In the genomic region with DNA sequence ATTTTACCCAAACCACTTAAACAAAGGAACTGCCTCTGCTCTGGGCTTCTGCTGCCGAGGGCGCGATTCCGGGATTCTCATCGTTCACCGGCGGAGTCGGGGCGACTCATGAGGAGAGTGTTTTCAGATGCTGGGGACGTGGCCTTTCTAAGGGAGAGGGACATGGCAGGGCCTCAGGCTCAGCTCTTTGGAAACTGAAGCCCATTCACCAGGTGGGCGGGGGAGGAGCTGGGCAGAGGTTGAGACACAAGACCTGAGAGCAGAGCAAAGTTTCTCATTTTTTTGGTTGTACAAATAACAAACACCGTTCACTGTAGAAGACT, we compare ENCODE assay signal across 2 cellular contexts.
TF ChIP-seq lines count a peak whose summit lies in the region.

No MANE protein-coding gene starts in this region.

TF ChIP-seq in SK-N-SH treated with all-trans-retinoic acid at 6 μM for 48 hours, 23 proteins besides CTCF, POLR2A, EP300 and RAD21:
- no peak for TF ChIP-seq ZNF70 (CRISPR knock-in tag; IDR thresholded peaks at IDR 0.05)
- TF ChIP-seq, protein P1, sequence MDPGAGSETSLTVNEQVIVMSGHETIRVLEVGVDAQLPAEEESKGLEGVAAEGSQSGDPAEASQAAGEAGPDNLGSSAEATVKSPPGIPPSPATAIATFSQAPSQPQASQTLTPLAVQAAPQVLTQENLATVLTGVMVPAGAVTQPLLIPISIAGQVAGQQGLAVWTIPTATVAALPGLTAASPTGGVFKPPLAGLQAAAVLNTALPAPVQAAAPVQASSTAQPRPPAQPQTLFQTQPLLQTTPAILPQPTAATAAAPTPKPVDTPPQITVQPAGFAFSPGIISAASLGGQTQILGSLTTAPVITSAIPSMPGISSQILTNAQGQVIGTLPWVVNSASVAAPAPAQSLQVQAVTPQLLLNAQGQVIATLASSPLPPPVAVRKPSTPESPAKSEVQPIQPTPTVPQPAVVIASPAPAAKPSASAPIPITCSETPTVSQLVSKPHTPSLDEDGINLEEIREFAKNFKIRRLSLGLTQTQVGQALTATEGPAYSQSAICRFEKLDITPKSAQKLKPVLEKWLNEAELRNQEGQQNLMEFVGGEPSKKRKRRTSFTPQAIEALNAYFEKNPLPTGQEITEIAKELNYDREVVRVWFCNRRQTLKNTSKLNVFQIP (CRISPR knock-in tag; IDR thresholded peaks at IDR 0.05; ENCODE audit: borderline replicate concordance, low read depth): no peak
- TF ChIP-seq CSDC2 (CRISPR knock-in tag; IDR thresholded peaks at IDR 0.05): no peak
- TF ChIP-seq ZC3H10 (CRISPR knock-in tag; IDR thresholded peaks at IDR 0.05): no peak
- TF ChIP-seq ISL1 (CRISPR knock-in tag; IDR thresholded peaks at IDR 0.05): no peak
- TF ChIP-seq, protein P2, sequence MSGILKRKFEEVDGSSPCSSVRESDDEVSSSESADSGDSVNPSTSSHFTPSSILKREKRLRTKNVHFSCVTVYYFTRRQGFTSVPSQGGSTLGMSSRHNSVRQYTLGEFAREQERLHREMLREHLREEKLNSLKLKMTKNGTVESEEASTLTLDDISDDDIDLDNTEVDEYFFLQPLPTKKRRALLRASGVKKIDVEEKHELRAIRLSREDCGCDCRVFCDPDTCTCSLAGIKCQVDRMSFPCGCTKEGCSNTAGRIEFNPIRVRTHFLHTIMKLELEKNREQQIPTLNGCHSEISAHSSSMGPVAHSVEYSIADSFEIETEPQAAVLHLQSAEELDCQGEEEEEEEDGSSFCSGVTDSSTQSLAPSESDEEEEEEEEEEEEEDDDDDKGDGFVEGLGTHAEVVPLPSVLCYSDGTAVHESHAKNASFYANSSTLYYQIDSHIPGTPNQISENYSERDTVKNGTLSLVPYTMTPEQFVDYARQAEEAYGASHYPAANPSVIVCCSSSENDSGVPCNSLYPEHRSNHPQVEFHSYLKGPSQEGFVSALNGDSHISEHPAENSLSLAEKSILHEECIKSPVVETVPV (CRISPR knock-in tag; IDR thresholded peaks at IDR 0.05): no peak
- no peak for TF ChIP-seq ARNTL (CRISPR knock-in tag; IDR thresholded peaks at IDR 0.05; ENCODE audit: borderline replicate concordance, low read depth)
- no peak for TF ChIP-seq TCF4 (CRISPR knock-in tag; IDR thresholded peaks at IDR 0.05; ENCODE audit: borderline replicate concordance)
- no peak for TF ChIP-seq RARB (CRISPR knock-in tag; IDR thresholded peaks at IDR 0.05)
- TF ChIP-seq, protein P3, sequence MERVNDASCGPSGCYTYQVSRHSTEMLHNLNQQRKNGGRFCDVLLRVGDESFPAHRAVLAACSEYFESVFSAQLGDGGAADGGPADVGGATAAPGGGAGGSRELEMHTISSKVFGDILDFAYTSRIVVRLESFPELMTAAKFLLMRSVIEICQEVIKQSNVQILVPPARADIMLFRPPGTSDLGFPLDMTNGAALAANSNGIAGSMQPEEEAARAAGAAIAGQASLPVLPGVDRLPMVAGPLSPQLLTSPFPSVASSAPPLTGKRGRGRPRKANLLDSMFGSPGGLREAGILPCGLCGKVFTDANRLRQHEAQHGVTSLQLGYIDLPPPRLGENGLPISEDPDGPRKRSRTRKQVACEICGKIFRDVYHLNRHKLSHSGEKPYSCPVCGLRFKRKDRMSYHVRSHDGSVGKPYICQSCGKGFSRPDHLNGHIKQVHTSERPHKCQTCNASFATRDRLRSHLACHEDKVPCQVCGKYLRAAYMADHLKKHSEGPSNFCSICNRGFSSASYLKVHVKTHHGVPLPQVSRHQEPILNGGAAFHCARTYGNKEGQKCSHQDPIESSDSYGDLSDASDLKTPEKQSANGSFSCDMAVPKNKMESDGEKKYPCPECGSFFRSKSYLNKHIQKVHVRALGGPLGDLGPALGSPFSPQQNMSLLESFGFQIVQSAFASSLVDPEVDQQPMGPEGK (CRISPR knock-in tag; IDR thresholded peaks at IDR 0.05; ENCODE audit: borderline replicate concordance): no peak

TF ChIP-seq in SK-N-SH, 30 proteins besides CTCF, POLR2A, EP300 and RAD21:
- TF ChIP-seq JUND (IDR thresholded peaks at IDR 0.05) (no peak), YY1 (IDR thresholded peaks at IDR 0.05; ENCODE audit: low read depth) (no peak), GABPA (IDR thresholded peaks at IDR 0.05; ENCODE audit: low read depth) (no peak), NRF1 (IDR thresholded peaks at IDR 0.05; ENCODE audit: low read depth, low read length) (no peak), MEF2A (IDR thresholded peaks at IDR 0.05; ENCODE audit: borderline replicate concordance, low read depth) (no peak), FOXM1 (IDR thresholded peaks at IDR 0.05; ENCODE audit: low read depth) (no peak), RFX5 (IDR thresholded peaks at IDR 0.05; ENCODE audit: low read length) (no peak), NFIC (IDR thresholded peaks at IDR 0.05; ENCODE audit: borderline replicate concordance) (no peak), RXRA (IDR thresholded peaks at IDR 0.05; ENCODE audit: borderline replicate concordance, low read depth) (no peak), TEAD4 (IDR thresholded peaks at IDR 0.05; ENCODE audit: borderline replicate concordance, insufficient read depth) (no peak)
- TF ChIP-seq, protein P4, sequence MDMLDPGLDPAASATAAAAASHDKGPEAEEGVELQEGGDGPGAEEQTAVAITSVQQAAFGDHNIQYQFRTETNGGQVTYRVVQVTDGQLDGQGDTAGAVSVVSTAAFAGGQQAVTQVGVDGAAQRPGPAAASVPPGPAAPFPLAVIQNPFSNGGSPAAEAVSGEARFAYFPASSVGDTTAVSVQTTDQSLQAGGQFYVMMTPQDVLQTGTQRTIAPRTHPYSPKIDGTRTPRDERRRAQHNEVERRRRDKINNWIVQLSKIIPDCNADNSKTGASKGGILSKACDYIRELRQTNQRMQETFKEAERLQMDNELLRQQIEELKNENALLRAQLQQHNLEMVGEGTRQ (IDR thresholded peaks at IDR 0.05; ENCODE audit: borderline replicate concordance, low read depth, low read length): no peak
